16 cellular contexts compared by ENCODE assay signal in genomic region chr11:114256898-114257286, GRCh38. TPM values are rescaled to one million over a fixed set of nuclear protein-coding genes. Genes with fewer than 3 reads are reported as not detected.
DNase-seq lines count a peak whose midpoint lies in the region; ATAC-seq and TF ChIP-seq lines count a peak whose summit lies in the region.
"Had no signal": no experiment of that assay in that cellular context is flagged by ENCODE, and none has a peak within 500 bp of the region (broad histone marks: within the 10 kb centered on the region; RNA-seq: fewer than 3 reads in every experiment).

No MANE protein-coding gene starts in this region.

- no peaks in the 10 kb centered on the region for H3K9me3 ChIP-seq in gastrocnemius medialis

- DNase-seq in natural killer cell (no peak), left ventricle myocardium superior (peak; percentile 48), gastrocnemius medialis (peak; percentile 65 to 77), SKM-1 treated with dmso at 0.1 percent for 144 hours (lab: John Stamatoyannopoulos, UW; ENCODE audit: unreplicated experiment) (no peak)
- DNase-seq in natural killer cell treated with Interleukin-12 subunit alpha and Interleukin-12 subunit beta and Interleukin-15 and Interleukin-18, amount 100 ng/mL, for 72 hours (ENCODE audit: low spot score) = no peak
- no peak for DNase-seq in activated T-cell treated with anti-CD3 and anti-CD28 coated beads, Interleukin-2, amount 50 U/mL, for 1 hour
- DNase-seq: activated T-cell treated with anti-CD3 and anti-CD28 coated beads, Interleukin-2, amount 50 U/mL, for 24 hours; amniotic stem cell; mesendoderm; NCI-H1436 treated with DMSO at 0.1 percent for 48 hours; T-helper 1 cell had no signal

- no peak overlapping the region for H3K4me3 Mint-ChIP-seq in natural killer cell
- no peak overlapping the region for H3K4me3 Mint-ChIP-seq in natural killer cell treated with Interleukin-12 subunit alpha and Interleukin-12 subunit beta and Interleukin-15 and Interleukin-18, amount 100 ng/mL, for 72 hours
- H3K4me3 Mint-ChIP-seq: activated T-cell treated with anti-CD3 and anti-CD28 coated beads, Interleukin-2, amount 50 U/mL, for 24 hours; dendritic cell treated with granulocyte-macrophage colony-stimulating factor and Interleukin-4, amounts not matched to agents 40 ng/mL and 50 ng/mL, for 4 days had no signal

- peak overlapping the region; percentile 52 to 73 for H3K27ac Mint-ChIP-seq in natural killer cell
- peak overlapping the region in 1 of 2 donors; percentile 68 for H3K27ac Mint-ChIP-seq in natural killer cell treated with Interleukin-12 subunit alpha and Interleukin-12 subunit beta and Interleukin-15 and Interleukin-18, amount 100 ng/mL, for 72 hours
- H3K27ac Mint-ChIP-seq: activated T-cell treated with anti-CD3 and anti-CD28 coated beads, Interleukin-2, amount 50 U/mL, for 24 hours; dendritic cell treated with granulocyte-macrophage colony-stimulating factor and Interleukin-4, amounts not matched to agents 40 ng/mL and 50 ng/mL, for 4 days had no signal

- H3K36me3 Mint-ChIP-seq in natural killer cell = no peaks in the 10 kb centered on the region
- H3K36me3 Mint-ChIP-seq in natural killer cell treated with Interleukin-12 subunit alpha and Interleukin-12 subunit beta and Interleukin-15 and Interleukin-18, amount 100 ng/mL, for 72 hours = no peaks in the 10 kb centered on the region

- peak overlapping the region in 2 of 4 donors; percentile 1 to 17 for H3K4me3 ChIP-seq in gastrocnemius medialis

- H3K4me1 Mint-ChIP-seq in natural killer cell = peaks cover 15 to 17% of the 10 kb centered on the region in 2 donors
- peaks cover 0 to 15% of the 10 kb centered on the region in 2 donors for H3K4me1 Mint-ChIP-seq in natural killer cell treated with Interleukin-12 subunit alpha and Interleukin-12 subunit beta and Interleukin-15 and Interleukin-18, amount 100 ng/mL, for 72 hours (ENCODE audit: low read depth in 2 of 2)

- peak overlapping the region; percentile 87 to 98 (median 95) for H3K27ac ChIP-seq in gastrocnemius medialis
- H3K27ac ChIP-seq: KMS-11 had no signal

- TF ChIP-seq POLR2A in gastrocnemius medialis (IDR thresholded peaks at IDR 0.05) = no peak

- intact Hi-C loops in natural killer cell (cut with micrococcal nuclease) (no loop called here), left ventricle myocardium superior (cut with micrococcal nuclease) (no loop called here), gastrocnemius medialis (cut with DNase I; ENCODE audit: low total_unique reads) (loop anchor here (5.0 kb wide), 1 partner anchor 95 kb away; no protein-coding TSS in a partner anchor)

- no peak for TF ChIP-seq CTCF in natural killer cell (IDR thresholded peaks at IDR 0.05)
- peak in 1 of 5 experiments; percentile 18 for TF ChIP-seq CTCF in gastrocnemius medialis (IDR thresholded peaks at IDR 0.05 in 4 of 5, conservative IDR thresholded peaks at IDR 0.05 in 1 of 5)

- in situ Hi-C loops in gastrocnemius medialis (cut with MboI; ENCODE audit: low sequenced_read_pairs in 4 of 4) = loop anchor here in 2 of 4 donors (10.0 to 25.0 kb wide), 2 partner anchors 72 to 370 kb away; partner anchors contain the start of gene USP28 (in 1 of the 2)

- peaks cover 0 to 24% of the 10 kb centered on the region in 2 donors for H3K36me3 ChIP-seq in gastrocnemius medialis

- ATAC-seq in natural killer cell (no peak), left ventricle myocardium superior (peak; percentile 1), gastrocnemius medialis (peak in 1 of 2 donors; percentile 1), HG03025 (IDR thresholded peaks at IDR 0.05; ENCODE audit: low FRiP score, unreplicated experiment) (no peak), HG03108 (IDR thresholded peaks at IDR 0.05; ENCODE audit: unreplicated experiment) (no peak)
- no peak for ATAC-seq in natural killer cell treated with Interleukin-12 subunit alpha and Interleukin-12 subunit beta and Interleukin-15 and Interleukin-18, amount 100 ng/mL, for 72 hours
- ATAC-seq: Panc1 had no signal

- H3K27me3 ChIP-seq in gastrocnemius medialis = no peaks in the 10 kb centered on the region

- H3K4me1 ChIP-seq in gastrocnemius medialis = peaks cover 77 to 95% of the 10 kb centered on the region in 2 donors

- H3K27me3 Mint-ChIP-seq in natural killer cell (ENCODE audit: low read depth in 2 of 2) = no peaks in the 10 kb centered on the region
- no peaks in the 10 kb centered on the region for H3K27me3 Mint-ChIP-seq in natural killer cell treated with Interleukin-12 subunit alpha and Interleukin-12 subunit beta and Interleukin-15 and Interleukin-18, amount 100 ng/mL, for 72 hours
- H3K27me3 Mint-ChIP-seq: activated T-cell treated with anti-CD3 and anti-CD28 coated beads, Interleukin-2, amount 50 U/mL, for 24 hours had no signal

- no peaks in the 10 kb centered on the region for H3K9me3 Mint-ChIP-seq in natural killer cell
- no peaks in the 10 kb centered on the region for H3K9me3 Mint-ChIP-seq in natural killer cell treated with Interleukin-12 subunit alpha and Interleukin-12 subunit beta and Interleukin-15 and Interleukin-18, amount 100 ng/mL, for 72 hours
- H3K9me3 Mint-ChIP-seq: activated T-cell treated with anti-CD3 and anti-CD28 coated beads, Interleukin-2, amount 50 U/mL, for 24 hours; dendritic cell treated with granulocyte-macrophage colony-stimulating factor and Interleukin-4, amounts not matched to agents 40 ng/mL and 50 ng/mL, for 4 days had no signal

RNA-seq across cellular contexts. Expression of gene NNMT, which starts 39.3 kb away (rescaled TPM):
- 1 to 10 TPM; 1.8 to 2.4 (median 2.0) TPM for total RNA-seq in natural killer cell
- total RNA-seq in natural killer cell treated with Interleukin-12 subunit alpha and Interleukin-12 subunit beta and Interleukin-15 and Interleukin-18, amount 100 ng/mL, for 72 hours = not detected
- total RNA-seq in left ventricle myocardium superior = 26.4 TPM
- 100 to 1,000 TPM; 157 to 968 (median 541) TPM for total RNA-seq in gastrocnemius medialis

Comparison
In these comparisons a context has a peak if more than half of its experiments do, and no peak if none do; other contexts are left out.
1. DNase-seq: peak in left ventricle myocardium superior (single experiment) and gastrocnemius medialis (2 of 2); none in natural killer cell (single experiment), natural killer cell treated with Interleukin-12 subunit alpha and Interleukin-12 subunit beta and Interleukin-15 and Interleukin-18, amount 100 ng/mL, for 72 hours (single experiment), SKM-1 treated with dmso at 0.1 percent for 144 hours (single experiment) and activated T-cell treated with anti-CD3 and anti-CD28 coated beads, Interleukin-2, amount 50 U/mL, for 1 hour (single experiment).